Comparison of ENCODE assay signal across 7 cellular contexts in genomic region chr18:3262234-3263171, GRCh38. TPM values are rescaled to one million over a fixed set of nuclear protein-coding genes. Genes with fewer than 3 reads are reported as not detected.
DNase-seq lines count a peak whose midpoint lies in the region; ATAC-seq, FAIRE-seq and TF ChIP-seq lines count a peak whose summit lies in the region.

No MANE protein-coding gene starts in this region.

- no peaks in the 10 kb centered on the region for H3K27me3 ChIP-seq in body of pancreas

- no peaks in the 10 kb centered on the region for H3K9me3 ChIP-seq in body of pancreas
- H3K9me3 ChIP-seq in kidney (ENCODE audit: control insufficient read depth in 1 of 2, low read length in 2 of 2): no peaks in the 10 kb centered on the region

- H3K36me3 ChIP-seq in body of pancreas (replicated peaks in 1 of 2; ENCODE audit: insufficient read depth in 1 of 2, low read depth in 2 of 2): peaks cover 0 to 2% of the 10 kb centered on the region in 2 donors
- peaks cover 5 to 10% of the 10 kb centered on the region in 2 donors for H3K36me3 ChIP-seq in kidney (ENCODE audit: control insufficient read depth in 1 of 2, insufficient read depth in 2 of 2, low read length in 2 of 2)

- TF ChIP-seq POLR2A in body of pancreas (IDR thresholded peaks at IDR 0.05): no peak

- peak; percentile 33 for ATAC-seq in GM18868 (IDR thresholded peaks at IDR 0.05; ENCODE audit: unreplicated experiment)
- peak; percentile 39 for ATAC-seq in HG02885 (IDR thresholded peaks at IDR 0.05; ENCODE audit: poor library complexity, unreplicated experiment)
- peak; percentile 51 for ATAC-seq in body of pancreas

- peak; percentile 45 for DNase-seq in RPMI8226
- DNase-seq in body of pancreas: no peak
- DNase-seq in kidney: no peak
- DNase-seq in stimulated activated CD8-positive, alpha-beta memory T cell treated with anti-CD3 and anti-CD28 coated beads, Interleukin-4, amount 100 ng/mL, for 48 hours: peak; percentile 53
- no peak for DNase-seq in GM20000 (ENCODE audit: low spot score)

- 0% methylated on average over 21 to 65 of the region's 69 CpGs for WGBS in body of pancreas, 2 donors

- peak overlapping the region; percentile 90 to 98 for H3K9ac ChIP-seq in kidney (ENCODE audit: low read length in 2 of 2)

- peak overlapping the region; percentile 95 to 99 (median 98) for H3K27ac ChIP-seq in body of pancreas
- H3K27ac ChIP-seq in kidney (ENCODE audit: low read depth in 2 of 2, low read length in 2 of 2): peak overlapping the region; percentile 97

- H3K4me3 ChIP-seq in body of pancreas: peak overlapping the region; percentile 83 to 90
- H3K4me3 ChIP-seq in kidney (ENCODE audit: low read length in 2 of 2): peak overlapping the region; percentile 85 to 93

- TF ChIP-seq CTCF in body of pancreas (IDR thresholded peaks at IDR 0.05): no peak
- no peak for TF ChIP-seq CTCF in kidney (IDR thresholded peaks at IDR 0.05; ENCODE audit: borderline replicate concordance, extremely low read depth, insufficient read depth)
- TF ChIP-seq CTCF in GM20000 (IDR thresholded peaks at IDR 0.05; ENCODE audit: extremely low read depth, missing control alignments): no peak

- peaks cover 62% of the 10 kb centered on the region for H3K4me1 ChIP-seq in body of pancreas
- H3K4me1 ChIP-seq in kidney (ENCODE audit: control insufficient read depth in 1 of 2, insufficient read depth in 1 of 2, low read depth in 1 of 2, low read length in 2 of 2): peaks cover 24 to 40% of the 10 kb centered on the region in 2 donors

- FAIRE-seq in kidney (lab: Jason Lieb, UNC): no peak

- intact Hi-C loops in body of pancreas (cut with DNase I): no loop called here
- intact Hi-C loops in kidney (cut with DNase I): no loop called here

RNA-seq across cellular contexts. Expression of gene MYL12B, which starts 0.6 kb away (rescaled TPM):
- total RNA-seq in body of pancreas: 100 to 1,000 TPM in 1 of 2 donors, 10 to 100 TPM in 1; 84.7 to 121 TPM
- total RNA-seq in kidney: 448 TPM
- polyA plus RNA-seq in kidney (ENCODE audit: insufficient read depth, low read depth, low replicate concordance): 884 TPM

RNA-seq across cellular contexts. Expression of gene MYL12A, which starts 14.9 kb away (rescaled TPM):
- total RNA-seq in body of pancreas: 100 to 1,000 TPM; 102 to 174 TPM
- 450 TPM for total RNA-seq in kidney
- 442 TPM for polyA plus RNA-seq in kidney (ENCODE audit: insufficient read depth, low read depth, low replicate concordance)

RNA-seq across cellular contexts. Expression of gene MYOM1, which starts 42.7 kb away (rescaled TPM):
- total RNA-seq in body of pancreas (10 to 100 TPM; 10.9 to 21.8 TPM), kidney (6.8 TPM)
- polyA plus RNA-seq in kidney (ENCODE audit: insufficient read depth, low read depth, low replicate concordance): 2.1 TPM

Comparison
In these comparisons a context has a peak if more than half of its experiments do, and no peak if none do; other contexts are left out.
1. DNase-seq: peak in RPMI8226 (single experiment) and stimulated activated CD8-positive, alpha-beta memory T cell treated with anti-CD3 and anti-CD28 coated beads, Interleukin-4, amount 100 ng/mL, for 48 hours (single experiment); none in body of pancreas (0 of 4), kidney (single experiment) and GM20000 (single experiment).
2. Peak in every context shown above with its lines, with median percentiles within 50 percentile points of each other: ATAC-seq.